26 cellular contexts compared by ENCODE assay signal in the genomic region with DNA sequence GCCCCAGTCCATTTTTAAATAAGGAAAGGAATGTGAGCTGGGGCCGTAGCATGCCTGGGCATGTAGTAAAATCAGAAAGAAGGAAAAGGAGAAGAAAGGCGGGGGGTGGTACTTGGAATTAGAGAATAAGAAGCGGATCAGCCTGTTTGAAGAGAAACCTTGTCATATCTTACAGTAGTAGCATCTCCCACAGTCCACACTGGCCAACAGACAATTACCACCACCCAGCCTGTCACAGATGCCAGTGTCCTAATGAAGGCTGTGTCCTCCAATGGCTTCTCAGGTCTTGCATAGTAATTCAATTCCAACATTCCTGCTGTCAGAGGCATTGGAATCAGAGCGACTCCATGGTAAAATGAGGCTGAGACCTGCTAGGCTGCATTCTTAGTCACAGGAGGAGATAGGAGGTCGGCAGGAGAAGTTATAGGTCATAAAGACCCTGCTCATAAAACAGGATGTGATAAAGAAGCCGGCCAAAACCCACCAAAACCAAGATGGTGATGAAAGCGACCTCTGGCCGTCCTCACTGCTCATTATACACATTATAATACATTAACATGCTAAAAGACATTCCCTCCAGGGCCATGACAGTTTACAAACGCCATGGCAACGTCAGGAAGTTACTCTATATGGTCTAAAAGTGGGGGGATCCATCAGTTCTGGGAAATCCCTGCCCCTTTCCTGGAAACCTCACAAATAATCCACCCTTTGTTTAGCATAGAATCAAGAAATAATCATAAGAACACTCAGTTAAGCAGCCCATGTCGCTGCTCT. TPM values are rescaled to one million over a fixed set of nuclear protein-coding genes. Genes with fewer than 3 reads are reported as not detected.
DNase-seq lines count a peak whose midpoint lies in the region; ATAC-seq, FAIRE-seq and TF ChIP-seq lines count a peak whose summit lies in the region.
"Had no signal": no experiment of that assay in that cellular context is flagged by ENCODE, and none has a peak within 500 bp of the region (broad histone marks: within the 10 kb centered on the region; RNA-seq: fewer than 3 reads in every experiment).

No MANE protein-coding gene starts in this region.

- H3K27ac Mint-ChIP-seq in mesothelial cell of epicardium: peak overlapping the region; percentile 74
- H3K27ac Mint-ChIP-seq: activated CD4-positive, alpha-beta memory T cell treated with anti-CD3 and anti-CD28 coated beads, Interleukin-2, amount 10 ng/mL, durations not matched to agents 7 days and 5 days; activated naive CD8-positive, alpha-beta T cell; activated T-cell treated with anti-CD3 and anti-CD28 coated beads, Interleukin-2, amount 50 U/mL, for 72 hours; natural killer cell had no signal

- no peaks in the 10 kb centered on the region for H3K36me3 ChIP-seq in ACC112 (ENCODE audit: insufficient read depth, low read length)
- H3K36me3 ChIP-seq in HUES64 (ENCODE audit: insufficient read depth, low read length): no peaks in the 10 kb centered on the region
- no peaks in the 10 kb centered on the region for H3K36me3 ChIP-seq in tibial nerve
- H3K36me3 ChIP-seq: heart left ventricle had no signal

- ATAC-seq in GM21447 (IDR thresholded peaks at IDR 0.05; ENCODE audit: unreplicated experiment): no peak
- ATAC-seq: activated T-cell treated with anti-CD3 and anti-CD28 coated beads, Interleukin-2, amount 50 U/mL, for 72 hours; HCT116; heart left ventricle; natural killer cell; psoas muscle had no signal

- H2AFZ ChIP-seq in ACC112 (ENCODE audit: low read length, unreplicated experiment): peak overlapping the region; percentile 2

- no peak overlapping the region for H3K4me3 Mint-ChIP-seq in mesothelial cell of epicardium
- H3K4me3 Mint-ChIP-seq: activated CD4-positive, alpha-beta memory T cell treated with anti-CD3 and anti-CD28 coated beads, Interleukin-2, amount 10 ng/mL, durations not matched to agents 7 days and 5 days; activated naive CD8-positive, alpha-beta T cell; activated T-cell treated with anti-CD3 and anti-CD28 coated beads, Interleukin-2, amount 50 U/mL, for 72 hours; natural killer cell had no signal

- no peaks in the 10 kb centered on the region for H3K9me3 Mint-ChIP-seq in mesothelial cell of epicardium
- H3K9me3 Mint-ChIP-seq: activated CD4-positive, alpha-beta memory T cell treated with anti-CD3 and anti-CD28 coated beads, Interleukin-2, amount 10 ng/mL, durations not matched to agents 7 days and 5 days; activated T-cell treated with anti-CD3 and anti-CD28 coated beads, Interleukin-2, amount 50 U/mL, for 72 hours; natural killer cell had no signal

- TF ChIP-seq POLR2A in tibial nerve (IDR thresholded peaks at IDR 0.05): no peak

- DNase-seq in coronary artery (ENCODE audit: low spot score): peak; percentile 16
- peak in 1 of 2 experiments; percentile 36 for DNase-seq in mesothelial cell of epicardium (ENCODE audit: low spot score in 2 of 2, unreplicated experiment in 2 of 2)
- no peak for DNase-seq in NCI-H1105 treated with DMSO at 0.1 percent for 48 hours (lab: John Stamatoyannopoulos, UW)
- DNase-seq in tibial nerve (ENCODE audit: low spot score in 2 of 2): no peak
- no peak for DNase-seq in D721Med (ENCODE audit: insufficient read length, low spot score)
- DNase-seq: activated CD4-positive, alpha-beta memory T cell treated with anti-CD3 and anti-CD28 coated beads, Interleukin-2, amount 10 ng/mL, durations not matched to agents 7 days and 5 days; activated T-cell treated with anti-CD3 and anti-CD28 coated beads, Interleukin-2, amount 50 U/mL, for 72 hours; GF-D8; heart left ventricle; KBM-7; natural killer cell; NCI-H1092; NCI-H2081 treated with DMSO at 0.1 percent for 48 hours; psoas muscle; SHP77; substantia nigra; T-helper 2 cell had no signal

- H3K4me1 Mint-ChIP-seq in mesothelial cell of epicardium: peaks cover 11% of the 10 kb centered on the region
- H3K4me1 Mint-ChIP-seq: natural killer cell had no signal

- no peak for FAIRE-seq in D721Med (lab: Jason Lieb, UNC)
- FAIRE-seq: colon, endometrium had no signal

- H3K4me1 ChIP-seq in ACC112 (ENCODE audit: control insufficient read depth, insufficient read depth, low read length, unreplicated experiment) (no peaks in the 10 kb centered on the region), HUES64 (ENCODE audit: insufficient read depth, low read length) (peaks cover 9% of the 10 kb centered on the region), tibial nerve (no peaks in the 10 kb centered on the region)
- H3K4me1 ChIP-seq: heart left ventricle, psoas muscle had no signal

- no peaks in the 10 kb centered on the region for H3K27me3 ChIP-seq in ACC112 (ENCODE audit: insufficient read depth, low read length)
- H3K27me3 ChIP-seq in HUES64 (ENCODE audit: insufficient read depth, low read length): no peaks in the 10 kb centered on the region
- no peaks in the 10 kb centered on the region for H3K27me3 ChIP-seq in tibial nerve
- H3K27me3 ChIP-seq: heart left ventricle had no signal

- no peaks in the 10 kb centered on the region for H3K27me3 Mint-ChIP-seq in mesothelial cell of epicardium (ENCODE audit: low read depth)
- H3K27me3 Mint-ChIP-seq: activated naive CD8-positive, alpha-beta T cell had no signal

- no peaks in the 10 kb centered on the region for H3K79me2 ChIP-seq in ACC112 (ENCODE audit: control insufficient read depth, insufficient read depth, low read length, unreplicated experiment)

- H3K9me3 ChIP-seq in HUES64 (ENCODE audit: insufficient read depth, low read depth, low read length) (no peaks in the 10 kb centered on the region), tibial nerve (no peaks in the 10 kb centered on the region)
- H3K9me3 ChIP-seq: heart left ventricle, psoas muscle had no signal

- WGBS in HUES64: 65% methylated on average over 11 of the region's 11 CpGs
- WGBS in tibial nerve, 2 donors: 62 to 66% methylated on average over 11 of the region's 11 CpGs

- H3K27ac ChIP-seq in ACC112 (ENCODE audit: low read depth, low read length) (no peak overlapping the region), HUES64 (ENCODE audit: low read depth, low read length) (peak overlapping the region; percentile 7), coronary artery (no peak overlapping the region), tibial nerve (no peak overlapping the region)
- H3K27ac ChIP-seq: C4-2B, heart left ventricle, psoas muscle had no signal

- H3K9ac ChIP-seq in HUES64 (ENCODE audit: low read depth, low read length): no peak overlapping the region

- no peaks in the 10 kb centered on the region for H3K36me3 Mint-ChIP-seq in mesothelial cell of epicardium
- H3K36me3 Mint-ChIP-seq: activated naive CD8-positive, alpha-beta T cell; natural killer cell had no signal

- TF ChIP-seq EP300 in tibial nerve (IDR thresholded peaks at IDR 0.05): no peak

- TF ChIP-seq CTCF in coronary artery (IDR thresholded peaks at IDR 0.05): no peak
- no peak for TF ChIP-seq CTCF in mesothelial cell of epicardium (IDR thresholded peaks at IDR 0.05; ENCODE audit: unreplicated experiment)
- no peak for TF ChIP-seq CTCF in tibial nerve (IDR thresholded peaks at IDR 0.05)
- TF ChIP-seq CTCF in D721Med (IDR thresholded peaks at IDR 0.05; ENCODE audit: insufficient read depth, missing control alignments): no peak

- H3K4me3 ChIP-seq in ACC112 (ENCODE audit: low read depth, low read length) (no peak overlapping the region), HUES64 (ENCODE audit: low read length) (no peak overlapping the region), coronary artery (no peak overlapping the region), tibial nerve (no peak overlapping the region)
- H3K4me3 ChIP-seq: heart left ventricle, lung, psoas muscle had no signal

RNA-seq across cellular contexts. Expression of gene AKAP10, which starts 9.5 kb away (rescaled TPM):
- polyA plus RNA-seq in HUES64 (2013, experiment 1 of 2): 12.2 TPM
- polyA plus RNA-seq in HUES64 (2013, experiment 2 of 2): 14.7 TPM
- total RNA-seq in mesothelial cell of epicardium (39.0 to 40.1 TPM (median 39.6 TPM) in 3 replicates), tibial nerve (10 to 100 TPM; 23.4 to 39.8 (median 30.1) TPM)

RNA-seq across cellular contexts. Expression of gene SPECC1, which starts 22.0 kb away (rescaled TPM):
- 40.4 TPM for polyA plus RNA-seq in HUES64 (2013, experiment 1 of 2)
- 45.3 TPM for polyA plus RNA-seq in HUES64 (2013, experiment 2 of 2)
- total RNA-seq in mesothelial cell of epicardium (35.6 to 37.7 TPM (median 36.8 TPM) in 3 replicates), tibial nerve (100 to 1,000 TPM in 2 of 4 donors, 10 to 100 TPM in 2; 63.2 to 139 (median 98.1) TPM)
